In genomic region chr13:98429081-98429480, GRCh38 we compare ENCODE assay signal across 15 cellular contexts.
A peak's percentile ranks its signal among the peaks of the same experiment; 100 is the strongest.
DNase-seq lines count a peak whose midpoint lies in the region; ATAC-seq, FAIRE-seq and TF ChIP-seq lines count a peak whose summit lies in the region.
"Had no signal": no experiment of that assay in that cellular context is flagged by ENCODE, and none has a peak within 500 bp of the region (broad histone marks: within the 10 kb centered on the region; RNA-seq: fewer than 3 reads in every experiment).

No MANE protein-coding gene starts in this region.

- H2BK120ac ChIP-seq in IMR-90 (ENCODE audit: low read depth, low read length), result no peak overlapping the region

- 82% methylated on average over 7 of the region's 10 CpGs; no CpG with 5 or more reads in 1 of the 2 experiments for WGBS in IMR-90 (ENCODE audit: extremely low coverage in 2 of 2, insufficient read length in 1 of 2), 2 experiments

- no TSS peak for BruUV-seq in IMR-90 (replicated peaks; lab: Mats Ljungman, UMichigan)

- H2BK20ac ChIP-seq in IMR-90 (ENCODE audit: low read depth, low read length), result no peak overlapping the region

- H3K4me1 ChIP-seq in IMR-90 (ENCODE audit: control insufficient read depth, insufficient read depth, low read length) (no peaks in the 10 kb centered on the region), astrocyte (ENCODE audit: insufficient read depth, low read length) (peaks cover 8% of the 10 kb centered on the region)
- H3K4me1 ChIP-seq: A549, Caco-2 had no signal

- H3K4me3 Mint-ChIP-seq in astrocyte (ENCODE audit: unreplicated experiment) (no peak overlapping the region), endothelial cell (ENCODE audit: unreplicated experiment) (peak overlapping the region; percentile 8), progenitor cell of endocrine pancreas (ENCODE audit: low read depth) (no peak overlapping the region)
- H3K4me3 Mint-ChIP-seq: CD8-positive, alpha-beta memory T cell had no signal

- H3K9me3 Mint-ChIP-seq in astrocyte (ENCODE audit: unreplicated experiment), result no peaks in the 10 kb centered on the region
- no peaks in the 10 kb centered on the region for H3K9me3 Mint-ChIP-seq in endothelial cell (ENCODE audit: unreplicated experiment)
- H3K9me3 Mint-ChIP-seq in progenitor cell of endocrine pancreas (ENCODE audit: low read depth), result no peaks in the 10 kb centered on the region
- H3K9me3 Mint-ChIP-seq: CD8-positive, alpha-beta memory T cell had no signal

- no peak for FAIRE-seq in astrocyte (lab: Jason Lieb, UNC)
- FAIRE-seq: A549 had no signal

- no peaks in the 10 kb centered on the region for H3K27me3 ChIP-seq in IMR-90 (ENCODE audit: control insufficient read depth, insufficient read depth, low read length)
- H3K27me3 ChIP-seq in astrocyte (ENCODE audit: insufficient read depth, low read length), result no peaks in the 10 kb centered on the region
- H3K27me3 ChIP-seq: BLaER1 had no signal

- H3K27ac ChIP-seq in IMR-90 (ENCODE audit: insufficient read depth, low read length) (no peak overlapping the region), astrocyte (ENCODE audit: low read depth, low read length) (no peak overlapping the region)
- H3K27ac ChIP-seq: A549, BLaER1 had no signal

- H3K4me1 Mint-ChIP-seq in astrocyte (ENCODE audit: low read depth, unreplicated experiment), result peaks cover 17% of the 10 kb centered on the region
- H3K4me1 Mint-ChIP-seq in endothelial cell (ENCODE audit: unreplicated experiment), result peaks cover 18% of the 10 kb centered on the region
- H3K4me1 Mint-ChIP-seq in progenitor cell of endocrine pancreas (ENCODE audit: low read depth), result peaks cover 12% of the 10 kb centered on the region
- H3K4me1 Mint-ChIP-seq: CD8-positive, alpha-beta memory T cell had no signal

- H4K5ac ChIP-seq in IMR-90 (ENCODE audit: low read depth, low read length), result no peak overlapping the region

- no peak for TF ChIP-seq CTCF in IMR-90 (conservative IDR thresholded peaks at IDR 0.05; ENCODE audit: low read depth, low read length)
- no peak for TF ChIP-seq CTCF in astrocyte (IDR thresholded peaks at IDR 0.05; ENCODE audit: insufficient read depth, low read depth, low read length)
- TF ChIP-seq CTCF in endothelial cell (IDR thresholded peaks at IDR 0.05; ENCODE audit: unreplicated experiment), result no peak
- TF ChIP-seq CTCF in progenitor cell of endocrine pancreas (IDR thresholded peaks at IDR 0.05; ENCODE audit: unreplicated experiment), result no peak

- no peak overlapping the region for H3K23ac ChIP-seq in IMR-90 (ENCODE audit: low read depth, low read length)

- no peak for TF ChIP-seq POLR2A in IMR-90 (IDR thresholded peaks at IDR 0.05; ENCODE audit: low read depth, low read length)

- POLR2A ChIA-PET in IMR-90 (lab: Charles Lee; ENCODE audit: unreplicated experiment), result no interaction called here

- H2BK15ac ChIP-seq in IMR-90 (ENCODE audit: low read depth, low read length), result no peak overlapping the region

- H3K56ac ChIP-seq in IMR-90 (ENCODE audit: extremely low read depth, insufficient read depth, low read length), result no peak overlapping the region

- no peak overlapping the region for H3K4ac ChIP-seq in IMR-90 (ENCODE audit: low read depth, low read length)

- no peak overlapping the region for H3K4me3 ChIP-seq in IMR-90 (ENCODE audit: insufficient read depth, low read depth, low read length)
- no peak overlapping the region for H3K4me3 ChIP-seq in astrocyte (ENCODE audit: insufficient read depth, low read depth, low read length)
- H3K4me3 ChIP-seq: A549, BLaER1 had no signal

- H4K20me1 ChIP-seq in IMR-90 (ENCODE audit: insufficient read depth, low read length), result peaks cover 4% of the 10 kb centered on the region; the same call in 1 of the 2 replicates
- H4K20me1 ChIP-seq in astrocyte (ENCODE audit: insufficient read depth, low read length), result peaks cover 16% of the 10 kb centered on the region
- H4K20me1 ChIP-seq: BLaER1 had no signal

- H3K36me3 Mint-ChIP-seq in astrocyte (ENCODE audit: low read depth, unreplicated experiment), result peaks cover 50% of the 10 kb centered on the region
- H3K36me3 Mint-ChIP-seq in endothelial cell (ENCODE audit: low read depth, unreplicated experiment), result peaks cover 58% of the 10 kb centered on the region
- peaks cover 39% of the 10 kb centered on the region for H3K36me3 Mint-ChIP-seq in progenitor cell of endocrine pancreas (ENCODE audit: insufficient read depth)
- H3K36me3 Mint-ChIP-seq: CD8-positive, alpha-beta memory T cell had no signal

- H2AFZ ChIP-seq in IMR-90 (replicated peaks; ENCODE audit: low read length, poor library complexity) (no peak overlapping the region), astrocyte (ENCODE audit: low read depth, low read length) (no peak overlapping the region)

- no peak overlapping the region for H4K8ac ChIP-seq in IMR-90 (ENCODE audit: low read depth in 2 of 2, low read length in 2 of 2)

- intact Hi-C loops in IMR-90 (cut with micrococcal nuclease) (no loop called here), Right ventricle myocardium inferior (cut with DNase I) (no loop called here)

- in situ Hi-C loops in IMR-90 (cut with MboI; ENCODE audit: low sequenced_read_pairs), result loop anchor here (25.0 kb wide), 1 partner anchor 608 kb away; no protein-coding TSS in a partner anchor

- ATAC-seq in IMR-90 (ENCODE audit: low read depth) (no peak), Right ventricle myocardium inferior (no peak)
- ATAC-seq: A549 had no signal

- H3K36me3 ChIP-seq in IMR-90 (ENCODE audit: control insufficient read depth, insufficient read depth, low read length), result peaks cover 76% of the 10 kb centered on the region
- H3K36me3 ChIP-seq in astrocyte (ENCODE audit: insufficient read depth, low read length), result peaks cover 20% of the 10 kb centered on the region

- no peak for DNase-seq in IMR-90
- DNase-seq in astrocyte (ENCODE audit: low read depth), result no peak
- DNase-seq in endothelial cell (ENCODE audit: low spot score), result no peak
- no peak for DNase-seq in progenitor cell of endocrine pancreas (ENCODE audit: low spot score, unreplicated experiment)
- DNase-seq in Right ventricle myocardium inferior (ENCODE audit: missing footprints), result no peak
- DNase-seq in OCI-M2 (lab: John Stamatoyannopoulos, UW; ENCODE audit: unreplicated experiment), result no peak
- DNase-seq in activated naive CD4-positive, alpha-beta T cell treated with Interleukin-2 at 50 U/mL for 16 hours, result no peak
- DNase-seq: AML-193; Caco-2; CD8-positive, alpha-beta memory T cell; DND-41; GF-D8; HCEC 1CT had no signal

- H2AK5ac ChIP-seq in IMR-90 (ENCODE audit: low read depth, low read length), result no peak overlapping the region

- no peak overlapping the region for H3K14ac ChIP-seq in IMR-90 (replicated peaks; ENCODE audit: low read depth, low read length)

- peaks cover 0 to 32% of the 10 kb centered on the region in 2 experiments; a peak in 2 of 4 replicates for H3K79me1 ChIP-seq in IMR-90 (ENCODE audit: low read depth in 1 of 2, low read length in 2 of 2)

- H3K9me3 ChIP-seq in IMR-90 (ENCODE audit: control insufficient read depth, insufficient read depth, low read length), result no peaks in the 10 kb centered on the region
- H3K9me3 ChIP-seq in astrocyte (ENCODE audit: insufficient read depth, low read depth, low read length), result no peaks in the 10 kb centered on the region
- H3K9me3 ChIP-seq: A549, BLaER1, Caco-2 had no signal

- no peak overlapping the region for H3K9ac ChIP-seq in IMR-90 (ENCODE audit: low read depth, low read length)
- H3K9ac ChIP-seq in astrocyte (ENCODE audit: low read length), result no peak overlapping the region
- H3K9ac ChIP-seq: BLaER1 had no signal

- no peak overlapping the region for H3K18ac ChIP-seq in IMR-90 (ENCODE audit: low read depth, low read length)

- H2BK5ac ChIP-seq in IMR-90 (ENCODE audit: low read depth, low read length, poor library complexity, severe bottlenecking), result no peak overlapping the region

- dilution Hi-C loops in IMR-90 (cut with HindIII; ENCODE audit: low sequenced_read_pairs, unreplicated experiment), result no loop called here

- H4K91ac ChIP-seq in IMR-90 (ENCODE audit: insufficient read depth, low read depth, low read length), result no peak overlapping the region

- peak overlapping the region; percentile 50 for H3K27ac Mint-ChIP-seq in astrocyte (ENCODE audit: unreplicated experiment)
- no peak overlapping the region for H3K27ac Mint-ChIP-seq in endothelial cell (ENCODE audit: unreplicated experiment)
- H3K27ac Mint-ChIP-seq in progenitor cell of endocrine pancreas, result peak overlapping the region; percentile 79
- H3K27ac Mint-ChIP-seq: CD8-positive, alpha-beta memory T cell had no signal

- CTCF ChIA-PET in IMR-90 (lab: Yijun Ruan, JAX), result no interaction called here

- TF ChIP-seq RAD21 in IMR-90 (IDR thresholded peaks at IDR 0.05; ENCODE audit: low read length), result no peak

- peak overlapping the region; percentile 61 for H2AK9ac ChIP-seq in IMR-90 (replicated peaks; ENCODE audit: low read depth, low read length, poor library complexity)

- no peaks in the 10 kb centered on the region for H3K79me2 ChIP-seq in astrocyte (ENCODE audit: insufficient read depth, low read length)

- H3K27me3 Mint-ChIP-seq in astrocyte (ENCODE audit: low read depth, unreplicated experiment) (no peaks in the 10 kb centered on the region), endothelial cell (ENCODE audit: unreplicated experiment) (peaks cover 7% of the 10 kb centered on the region), progenitor cell of endocrine pancreas (no peaks in the 10 kb centered on the region)

- H3K4me2 ChIP-seq in IMR-90 (ENCODE audit: low read depth, low read length) (no peak overlapping the region), astrocyte (ENCODE audit: low read length) (no peak overlapping the region)
- H3K4me2 ChIP-seq: A549, BLaER1 had no signal

- H3K9me1 ChIP-seq in IMR-90 (ENCODE audit: insufficient read depth, low read length), result peaks cover 16% of the 10 kb centered on the region

TF ChIP-seq in IMR-90, 13 proteins besides CTCF, POLR2A, EP300 and RAD21 (continues in another document):
- TF ChIP-seq NFE2L2 (IDR thresholded peaks at IDR 0.05; ENCODE audit: low read depth, low read length) (no peak), FOS (IDR thresholded peaks at IDR 0.05; ENCODE audit: low read depth, low read length) (no peak), ELK1 (IDR thresholded peaks at IDR 0.05; ENCODE audit: borderline replicate concordance, low read depth, low read length) (no peak), CEBPB (IDR thresholded peaks at IDR 0.05; ENCODE audit: low read depth, low read length) (no peak), MXI1 (IDR thresholded peaks at IDR 0.05; ENCODE audit: borderline replicate concordance, low read depth, low read length) (no peak), RCOR1 (IDR thresholded peaks at IDR 0.05; ENCODE audit: insufficient replicate concordance, low read length) (no peak)
